ENCODE assay signal across 8 cellular contexts in genomic region chr1:212035123-212035834, GRCh38. TPM values are rescaled to one million over a fixed set of nuclear protein-coding genes. Genes with fewer than 3 reads are reported as not detected.
A peak's percentile ranks its signal among the peaks of the same experiment; 100 is the strongest.
DNase-seq lines count a peak whose midpoint lies in the region; ATAC-seq, FAIRE-seq and TF ChIP-seq lines count a peak whose summit lies in the region.

A gene with protein sequence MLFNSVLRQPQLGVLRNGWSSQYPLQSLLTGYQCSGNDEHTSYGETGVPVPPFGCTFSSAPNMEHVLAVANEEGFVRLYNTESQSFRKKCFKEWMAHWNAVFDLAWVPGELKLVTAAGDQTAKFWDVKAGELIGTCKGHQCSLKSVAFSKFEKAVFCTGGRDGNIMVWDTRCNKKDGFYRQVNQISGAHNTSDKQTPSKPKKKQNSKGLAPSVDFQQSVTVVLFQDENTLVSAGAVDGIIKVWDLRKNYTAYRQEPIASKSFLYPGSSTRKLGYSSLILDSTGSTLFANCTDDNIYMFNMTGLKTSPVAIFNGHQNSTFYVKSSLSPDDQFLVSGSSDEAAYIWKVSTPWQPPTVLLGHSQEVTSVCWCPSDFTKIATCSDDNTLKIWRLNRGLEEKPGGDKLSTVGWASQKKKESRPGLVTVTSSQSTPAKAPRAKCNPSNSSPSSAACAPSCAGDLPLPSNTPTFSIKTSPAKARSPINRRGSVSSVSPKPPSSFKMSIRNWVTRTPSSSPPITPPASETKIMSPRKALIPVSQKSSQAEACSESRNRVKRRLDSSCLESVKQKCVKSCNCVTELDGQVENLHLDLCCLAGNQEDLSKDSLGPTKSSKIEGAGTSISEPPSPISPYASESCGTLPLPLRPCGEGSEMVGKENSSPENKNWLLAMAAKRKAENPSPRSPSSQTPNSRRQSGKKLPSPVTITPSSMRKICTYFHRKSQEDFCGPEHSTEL (plus strand): TSS chr1:212035748. CDS start chr1:212035891, 143 bp downstream.
A gene with protein sequence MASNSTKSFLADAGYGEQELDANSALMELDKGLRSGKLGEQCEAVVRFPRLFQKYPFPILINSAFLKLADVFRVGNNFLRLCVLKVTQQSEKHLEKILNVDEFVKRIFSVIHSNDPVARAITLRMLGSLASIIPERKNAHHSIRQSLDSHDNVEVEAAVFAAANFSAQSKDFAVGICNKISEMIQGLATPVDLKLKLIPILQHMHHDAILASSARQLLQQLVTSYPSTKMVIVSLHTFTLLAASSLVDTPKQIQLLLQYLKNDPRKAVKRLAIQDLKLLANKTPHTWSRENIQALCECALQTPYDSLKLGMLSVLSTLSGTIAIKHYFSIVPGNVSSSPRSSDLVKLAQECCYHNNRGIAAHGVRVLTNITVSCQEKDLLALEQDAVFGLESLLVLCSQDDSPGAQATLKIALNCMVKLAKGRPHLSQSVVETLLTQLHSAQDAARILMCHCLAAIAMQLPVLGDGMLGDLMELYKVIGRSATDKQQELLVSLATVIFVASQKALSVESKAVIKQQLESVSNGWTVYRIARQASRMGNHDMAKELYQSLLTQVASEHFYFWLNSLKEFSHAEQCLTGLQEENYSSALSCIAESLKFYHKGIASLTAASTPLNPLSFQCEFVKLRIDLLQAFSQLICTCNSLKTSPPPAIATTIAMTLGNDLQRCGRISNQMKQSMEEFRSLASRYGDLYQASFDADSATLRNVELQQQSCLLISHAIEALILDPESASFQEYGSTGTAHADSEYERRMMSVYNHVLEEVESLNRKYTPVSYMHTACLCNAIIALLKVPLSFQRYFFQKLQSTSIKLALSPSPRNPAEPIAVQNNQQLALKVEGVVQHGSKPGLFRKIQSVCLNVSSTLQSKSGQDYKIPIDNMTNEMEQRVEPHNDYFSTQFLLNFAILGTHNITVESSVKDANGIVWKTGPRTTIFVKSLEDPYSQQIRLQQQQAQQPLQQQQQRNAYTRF (minus strand): TSS chr1:212035557. CDS start chr1:212035437, 120 bp downstream.

- H2AFZ ChIP-seq in H9 (ENCODE audit: low read length), result peak within 1 kb of the TSS; percentile 66

- intact Hi-C loops in natural killer cell (cut with micrococcal nuclease), result loop anchor here (1.0 to 5.0 kb wide), 5 partner anchors 23 to 458 kb away; partner anchors contain the start of gene SLC30A1

- ATAC-seq in natural killer cell, result peak; percentile 89 to 94 (median 90)

- H3K4me3 Mint-ChIP-seq in H9 (peak within 1 kb of the TSS; percentile 97 to 98), natural killer cell (peak within 1 kb of the TSS; percentile 96)

- H3K27ac ChIP-seq in H9 (ENCODE audit: insufficient read length, low read depth, low read length), result peak within 1 kb of the TSS; percentile 62

- no peak within 1 kb of the TSS for H2BK12ac ChIP-seq in H9 (ENCODE audit: insufficient read length, low read depth, low read length)

- no peak within 1 kb of the TSS for H2BK20ac ChIP-seq in H9 (ENCODE audit: low read depth, low read length, poor library complexity, severe bottlenecking)

- H4K91ac ChIP-seq in H9 (ENCODE audit: insufficient read length, low read depth, low read length), result no peak within 1 kb of the TSS

- H3K56ac ChIP-seq in H9 (ENCODE audit: insufficient read length, low read depth, low read length), result peak within 1 kb of the TSS; percentile 83

- H3K4me2 ChIP-seq in H9 (ENCODE audit: insufficient read depth, insufficient read length, low read length), result peak within 1 kb of the TSS; percentile 79

- H3K27me3 Mint-ChIP-seq in H9 (ENCODE audit: low read depth) (no peaks in the 10 kb centered on the region), natural killer cell (ENCODE audit: low read depth in 2 of 2) (no peaks in the 10 kb centered on the region)

- H3K36me3 Mint-ChIP-seq in H9 (ENCODE audit: insufficient read depth in 1 of 3, low read depth in 3 of 3) (peaks cover 14 to 25% (median 20%) of the 10 kb centered on the region in 3 experiments), natural killer cell (no peaks in the 10 kb centered on the region)

- peak within 1 kb of the TSS; percentile 97 for H3K14ac ChIP-seq in H9 (ENCODE audit: insufficient read depth, low read length)

- FAIRE-seq in G401.6 (lab: Jason Lieb, UNC), result peak; percentile 98

- H3K79me2 ChIP-seq in H9 (ENCODE audit: insufficient read depth, low read length), result peaks cover 21% of the 10 kb centered on the region

- no peaks in the 10 kb centered on the region for H3K4me1 ChIP-seq in H9 (ENCODE audit: insufficient read depth, low read length)

- H2BK120ac ChIP-seq in H9 (ENCODE audit: low read depth, low read length, poor library complexity, severe bottlenecking), result no peak within 1 kb of the TSS

- no peak within 1 kb of the TSS for H4K8ac ChIP-seq in H9 (replicated peaks; ENCODE audit: insufficient read length, low read depth, low read length)

- H3K9me3 Mint-ChIP-seq in H9 (peaks cover 0 to 3% of the 10 kb centered on the region in 2 experiments; a peak in 1 of 5 replicates), natural killer cell (no peaks in the 10 kb centered on the region)

- H2BK5ac ChIP-seq in H9 (ENCODE audit: insufficient read length, low read length), result peak within 1 kb of the TSS; percentile 91

- H3K27me3 ChIP-seq in H9 (ENCODE audit: insufficient read depth, low read length), result no peaks in the 10 kb centered on the region

- H3K23ac ChIP-seq in H9 (ENCODE audit: insufficient read length, low read depth, low read length), result no peak within 1 kb of the TSS

- peaks cover 5% of the 10 kb centered on the region for H3K23me2 ChIP-seq in H9 (ENCODE audit: insufficient read length, low read depth, low read length, poor library complexity, severe bottlenecking)

- no peaks in the 10 kb centered on the region for H3K79me1 ChIP-seq in H9 (ENCODE audit: insufficient read depth, low read depth, low read length, poor library complexity, severe bottlenecking)

- H3K9me3 ChIP-seq in H9 (ENCODE audit: control insufficient read depth, low read depth, low read length), result no peaks in the 10 kb centered on the region

- H3K18ac ChIP-seq in H9 (ENCODE audit: insufficient read length, low read depth, low read length), result peak within 1 kb of the TSS; percentile 95

- H3K4ac ChIP-seq in H9 (ENCODE audit: low read depth, low read length), result no peak within 1 kb of the TSS; the same call in 1 of the 2 replicates

- no peak within 1 kb of the TSS for H2BK15ac ChIP-seq in H9 (ENCODE audit: low read depth, low read length)

- peak within 1 kb of the TSS; percentile 100 for H3K9ac ChIP-seq in H9 (ENCODE audit: extremely low read depth, insufficient read length, low read length)

- H3T11ph ChIP-seq in H9 (ENCODE audit: low read length), result no peak within 1 kb of the TSS

- DNase-seq in H9, result peak; percentile 99
- peak; percentile 100 for DNase-seq in M059J (ENCODE audit: low read depth)
- DNase-seq in SHP77 (lab: John Stamatoyannopoulos, UW), result peak; percentile 98 to 100
- peak; percentile 97 for DNase-seq in activated effector memory CD4-positive, alpha-beta T cell treated with Interleukin-2 at 50 U/mL for 16 hours
- DNase-seq in fibroblast of peridontal ligament (ENCODE audit: extremely low read depth), result peak; percentile 99
- DNase-seq in natural killer cell, result peak; percentile 95
- DNase-seq in stimulated activated naive CD4-positive, alpha-beta T cell treated with Interleukin-2 at 50 U/mL for 16 hours (lab: John Stamatoyannopoulos, UW), result peak; percentile 98

- peaks cover 28 to 32% of the 10 kb centered on the region in 2 experiments for H3K4me1 Mint-ChIP-seq in H9
- peaks cover 42 to 51% of the 10 kb centered on the region in 2 donors for H3K4me1 Mint-ChIP-seq in natural killer cell

- H3K27ac Mint-ChIP-seq in H9 (peak within 1 kb of the TSS; percentile 99 to 100 (median 100)), natural killer cell (peak within 1 kb of the TSS; percentile 94 to 98)

- H4K20me1 ChIP-seq in H9 (ENCODE audit: control insufficient read depth, insufficient read depth, insufficient read length), result no peaks in the 10 kb centered on the region

- no peak within 1 kb of the TSS for H2AK5ac ChIP-seq in H9 (ENCODE audit: insufficient read length, low read length)

- peak within 1 kb of the TSS; percentile 88 for H4K5ac ChIP-seq in H9 (ENCODE audit: insufficient read length, low read depth, low read length)

- no CpG with 5 or more reads among the region's 53 CpGs for WGBS in H9 (ENCODE audit: extremely low coverage, insufficient read length, low lambda C conversion rate)

- peak; percentile 99 for TF ChIP-seq CTCF in H9 (conservative IDR thresholded peaks at IDR 0.05)
- peak; percentile 95 for TF ChIP-seq CTCF in natural killer cell (IDR thresholded peaks at IDR 0.05)

RNA-seq across cellular contexts. Expression of the first gene that starts in this region (rescaled TPM):
- total RNA-seq in H9 (2021), result 70.1 and 73.0 TPM in 2 replicates
- total RNA-seq in M059J (2014; rRNA removed; shearing (Covaris generic)), result 57.9 and 65.8 TPM in 2 replicates
- 1 to 10 TPM; 1.1 to 4.0 (median 3.3) TPM for total RNA-seq in natural killer cell

RNA-seq across cellular contexts. Expression of the second gene that starts in this region (rescaled TPM):
- total RNA-seq in H9 (2021) (30.9 and 32.3 TPM in 2 replicates), natural killer cell (10 to 100 TPM in 2 of 3 donors, 1 to 10 TPM in 1; 10.0 to 20.3 (median 11.0) TPM)
- total RNA-seq in M059J (2014; rRNA removed; shearing (Covaris generic)), result 26.4 and 36.5 TPM in 2 replicates

Comparison
In these comparisons a context has a peak if more than half of its experiments do, and no peak if none do; other contexts are left out.
1. Peak in every context shown above with its lines: DNase-seq, ATAC-seq and H3K27ac ChIP-seq.
2. RNA of the first gene that starts in this region (total RNA-seq): 70.1 to 73.0 TPM in H9 and 57.9 to 65.8 TPM in M059J; 1.1 to 4.0 TPM in natural killer cell; every median in the first group is over 10 times any median in the second.